1 cellular context compared by ENCODE assay signal in the genomic region with DNA sequence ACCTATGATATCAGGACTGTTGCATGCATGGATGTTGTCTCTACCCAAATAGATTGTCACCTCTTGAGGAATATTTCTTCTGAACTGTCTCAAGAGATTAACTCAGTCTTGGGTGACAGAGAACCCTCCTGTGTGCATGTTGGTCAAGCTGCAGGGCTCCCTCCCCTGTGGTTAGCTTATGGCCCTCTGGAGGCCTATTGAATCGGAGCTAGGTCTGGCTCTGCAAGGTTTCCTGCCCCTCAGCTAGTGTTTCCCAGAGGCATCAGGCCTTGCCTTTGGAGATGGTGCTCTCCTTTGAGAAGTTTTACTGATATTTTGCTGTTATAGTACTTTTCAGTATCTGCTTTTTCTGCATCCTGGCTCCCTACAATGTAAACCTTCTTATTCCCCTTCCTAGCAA.
TF ChIP-seq lines count a peak whose summit lies in the region.

No MANE protein-coding gene starts in this region.

TF ChIP-seq in GM23338, 12 proteins besides CTCF, POLR2A, EP300 and RAD21:
- TF ChIP-seq, protein P1, sequence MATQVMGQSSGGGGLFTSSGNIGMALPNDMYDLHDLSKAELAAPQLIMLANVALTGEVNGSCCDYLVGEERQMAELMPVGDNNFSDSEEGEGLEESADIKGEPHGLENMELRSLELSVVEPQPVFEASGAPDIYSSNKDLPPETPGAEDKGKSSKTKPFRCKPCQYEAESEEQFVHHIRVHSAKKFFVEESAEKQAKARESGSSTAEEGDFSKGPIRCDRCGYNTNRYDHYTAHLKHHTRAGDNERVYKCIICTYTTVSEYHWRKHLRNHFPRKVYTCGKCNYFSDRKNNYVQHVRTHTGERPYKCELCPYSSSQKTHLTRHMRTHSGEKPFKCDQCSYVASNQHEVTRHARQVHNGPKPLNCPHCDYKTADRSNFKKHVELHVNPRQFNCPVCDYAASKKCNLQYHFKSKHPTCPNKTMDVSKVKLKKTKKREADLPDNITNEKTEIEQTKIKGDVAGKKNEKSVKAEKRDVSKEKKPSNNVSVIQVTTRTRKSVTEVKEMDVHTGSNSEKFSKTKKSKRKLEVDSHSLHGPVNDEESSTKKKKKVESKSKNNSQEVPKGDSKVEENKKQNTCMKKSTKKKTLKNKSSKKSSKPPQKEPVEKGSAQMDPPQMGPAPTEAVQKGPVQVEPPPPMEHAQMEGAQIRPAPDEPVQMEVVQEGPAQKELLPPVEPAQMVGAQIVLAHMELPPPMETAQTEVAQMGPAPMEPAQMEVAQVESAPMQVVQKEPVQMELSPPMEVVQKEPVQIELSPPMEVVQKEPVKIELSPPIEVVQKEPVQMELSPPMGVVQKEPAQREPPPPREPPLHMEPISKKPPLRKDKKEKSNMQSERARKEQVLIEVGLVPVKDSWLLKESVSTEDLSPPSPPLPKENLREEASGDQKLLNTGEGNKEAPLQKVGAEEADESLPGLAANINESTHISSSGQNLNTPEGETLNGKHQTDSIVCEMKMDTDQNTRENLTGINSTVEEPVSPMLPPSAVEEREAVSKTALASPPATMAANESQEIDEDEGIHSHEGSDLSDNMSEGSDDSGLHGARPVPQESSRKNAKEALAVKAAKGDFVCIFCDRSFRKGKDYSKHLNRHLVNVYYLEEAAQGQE (IDR thresholded peaks at IDR 0.05; ENCODE audit: unreplicated experiment) = no peak
- TF ChIP-seq CREB1 (CRISPR knock-in tag; IDR thresholded peaks at IDR 0.05; ENCODE audit: low read depth) = no peak
- no peak for TF ChIP-seq EZH2phosphoT487 (IDR thresholded peaks at IDR 0.05; ENCODE audit: unreplicated experiment)
- TF ChIP-seq STAT1 (IDR thresholded peaks at IDR 0.05; ENCODE audit: unreplicated experiment) = no peak
- TF ChIP-seq, protein P2, sequence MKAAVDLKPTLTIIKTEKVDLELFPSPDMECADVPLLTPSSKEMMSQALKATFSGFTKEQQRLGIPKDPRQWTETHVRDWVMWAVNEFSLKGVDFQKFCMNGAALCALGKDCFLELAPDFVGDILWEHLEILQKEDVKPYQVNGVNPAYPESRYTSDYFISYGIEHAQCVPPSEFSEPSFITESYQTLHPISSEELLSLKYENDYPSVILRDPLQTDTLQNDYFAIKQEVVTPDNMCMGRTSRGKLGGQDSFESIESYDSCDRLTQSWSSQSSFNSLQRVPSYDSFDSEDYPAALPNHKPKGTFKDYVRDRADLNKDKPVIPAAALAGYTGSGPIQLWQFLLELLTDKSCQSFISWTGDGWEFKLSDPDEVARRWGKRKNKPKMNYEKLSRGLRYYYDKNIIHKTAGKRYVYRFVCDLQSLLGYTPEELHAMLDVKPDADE (IDR thresholded peaks at IDR 0.05) = no peak
- TF ChIP-seq, protein P3, sequence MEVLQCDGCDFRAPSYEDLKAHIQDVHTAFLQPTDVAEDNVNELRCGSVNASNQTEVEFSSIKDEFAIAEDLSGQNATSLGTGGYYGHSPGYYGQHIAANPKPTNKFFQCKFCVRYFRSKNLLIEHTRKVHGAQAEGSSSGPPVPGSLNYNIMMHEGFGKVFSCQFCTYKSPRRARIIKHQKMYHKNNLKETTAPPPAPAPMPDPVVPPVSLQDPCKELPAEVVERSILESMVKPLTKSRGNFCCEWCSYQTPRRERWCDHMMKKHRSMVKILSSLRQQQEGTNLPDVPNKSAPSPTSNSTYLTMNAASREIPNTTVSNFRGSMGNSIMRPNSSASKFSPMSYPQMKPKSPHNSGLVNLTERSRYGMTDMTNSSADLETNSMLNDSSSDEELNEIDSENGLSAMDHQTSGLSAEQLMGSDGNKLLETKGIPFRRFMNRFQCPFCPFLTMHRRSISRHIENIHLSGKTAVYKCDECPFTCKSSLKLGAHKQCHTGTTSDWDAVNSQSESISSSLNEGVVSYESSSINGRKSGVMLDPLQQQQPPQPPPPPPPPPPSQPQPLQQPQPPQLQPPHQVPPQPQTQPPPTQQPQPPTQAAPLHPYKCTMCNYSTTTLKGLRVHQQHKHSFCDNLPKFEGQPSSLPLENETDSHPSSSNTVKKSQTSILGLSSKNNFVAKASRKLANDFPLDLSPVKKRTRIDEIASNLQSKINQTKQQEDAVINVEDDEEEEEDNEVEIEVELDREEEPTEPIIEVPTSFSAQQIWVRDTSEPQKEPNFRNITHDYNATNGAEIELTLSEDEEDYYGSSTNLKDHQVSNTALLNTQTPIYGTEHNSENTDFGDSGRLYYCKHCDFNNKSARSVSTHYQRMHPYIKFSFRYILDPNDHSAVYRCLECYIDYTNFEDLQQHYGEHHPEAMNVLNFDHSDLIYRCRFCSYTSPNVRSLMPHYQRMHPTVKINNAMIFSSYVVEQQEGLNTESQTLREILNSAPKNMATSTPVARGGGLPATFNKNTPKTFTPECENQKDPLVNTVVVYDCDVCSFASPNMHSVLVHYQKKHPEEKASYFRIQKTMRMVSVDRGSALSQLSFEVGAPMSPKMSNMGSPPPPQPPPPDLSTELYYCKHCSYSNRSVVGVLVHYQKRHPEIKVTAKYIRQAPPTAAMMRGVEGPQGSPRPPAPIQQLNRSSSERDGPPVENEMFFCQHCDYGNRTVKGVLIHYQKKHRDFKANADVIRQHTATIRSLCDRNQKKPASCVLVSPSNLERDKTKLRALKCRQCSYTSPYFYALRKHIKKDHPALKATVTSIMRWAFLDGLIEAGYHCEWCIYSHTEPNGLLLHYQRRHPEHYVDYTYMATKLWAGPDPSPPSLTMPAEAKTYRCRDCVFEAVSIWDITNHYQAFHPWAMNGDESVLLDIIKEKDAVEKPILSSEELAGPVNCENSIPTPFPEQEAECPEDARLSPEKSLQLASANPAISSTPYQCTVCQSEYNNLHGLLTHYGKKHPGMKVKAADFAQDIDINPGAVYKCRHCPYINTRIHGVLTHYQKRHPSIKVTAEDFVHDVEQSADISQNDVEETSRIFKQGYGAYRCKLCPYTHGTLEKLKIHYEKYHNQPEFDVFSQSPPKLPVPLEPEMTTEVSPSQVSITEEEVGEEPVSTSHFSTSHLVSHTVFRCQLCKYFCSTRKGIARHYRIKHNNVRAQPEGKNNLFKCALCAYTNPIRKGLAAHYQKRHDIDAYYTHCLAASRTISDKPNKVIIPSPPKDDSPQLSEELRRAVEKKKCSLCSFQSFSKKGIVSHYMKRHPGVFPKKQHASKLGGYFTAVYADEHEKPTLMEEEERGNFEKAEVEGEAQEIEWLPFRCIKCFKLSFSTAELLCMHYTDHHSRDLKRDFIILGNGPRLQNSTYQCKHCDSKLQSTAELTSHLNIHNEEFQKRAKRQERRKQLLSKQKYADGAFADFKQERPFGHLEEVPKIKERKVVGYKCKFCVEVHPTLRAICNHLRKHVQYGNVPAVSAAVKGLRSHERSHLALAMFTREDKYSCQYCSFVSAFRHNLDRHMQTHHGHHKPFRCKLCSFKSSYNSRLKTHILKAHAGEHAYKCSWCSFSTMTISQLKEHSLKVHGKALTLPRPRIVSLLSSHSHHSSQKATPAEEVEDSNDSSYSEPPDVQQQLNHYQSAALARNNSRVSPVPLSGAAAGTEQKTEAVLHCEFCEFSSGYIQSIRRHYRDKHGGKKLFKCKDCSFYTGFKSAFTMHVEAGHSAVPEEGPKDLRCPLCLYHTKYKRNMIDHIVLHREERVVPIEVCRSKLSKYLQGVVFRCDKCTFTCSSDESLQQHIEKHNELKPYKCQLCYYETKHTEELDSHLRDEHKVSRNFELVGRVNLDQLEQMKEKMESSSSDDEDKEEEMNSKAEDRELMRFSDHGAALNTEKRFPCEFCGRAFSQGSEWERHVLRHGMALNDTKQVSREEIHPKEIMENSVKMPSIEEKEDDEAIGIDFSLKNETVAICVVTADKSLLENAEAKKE (CRISPR knock-in tag; IDR thresholded peaks at IDR 0.05) = no peak
- no peak for TF ChIP-seq ZNF331 (CRISPR knock-in tag; IDR thresholded peaks at IDR 0.05; ENCODE audit: low read depth)
